Comparison of ENCODE assay signal across 8 cellular contexts in the genomic region with DNA sequence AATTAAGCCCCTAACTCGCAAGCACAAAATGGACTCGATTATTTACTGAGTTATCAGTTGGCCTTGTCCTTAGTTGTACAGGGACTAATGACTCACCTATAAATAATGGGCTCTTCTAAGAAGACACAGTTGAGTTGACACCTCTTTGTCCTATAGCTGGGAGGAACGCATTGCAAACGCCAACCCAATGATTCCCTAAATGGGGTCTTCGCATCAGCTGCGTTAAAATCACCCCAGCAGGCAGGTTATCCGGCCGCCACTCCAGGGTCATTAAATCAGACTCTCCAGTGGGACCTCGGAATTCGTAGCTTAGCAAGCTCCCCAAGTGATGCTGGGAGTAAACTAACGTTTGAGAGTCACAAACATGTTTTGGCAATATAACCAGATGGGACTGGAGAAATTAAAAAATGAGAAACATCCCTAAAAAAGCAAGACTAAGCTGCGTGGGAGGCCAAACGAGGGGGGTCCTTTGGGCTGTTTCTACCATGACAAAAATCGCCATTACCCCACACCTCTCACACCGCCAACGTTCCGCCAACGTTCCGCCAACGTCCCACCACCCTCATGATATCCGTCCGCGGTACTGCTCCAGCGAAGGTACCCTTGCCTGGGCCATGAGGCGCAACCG. TPM values are rescaled to one million over a fixed set of nuclear protein-coding genes. Genes with fewer than 3 reads are reported as not detected.
A peak's percentile ranks its signal among the peaks of the same experiment; 100 is the strongest.
DNase-seq lines count a peak whose midpoint lies in the region; ATAC-seq lines count a peak whose summit lies in the region.

No MANE protein-coding gene starts in this region.

- H3K4me1 Mint-ChIP-seq in activated CD8-positive, alpha-beta memory T cell treated with anti-CD3 and anti-CD28 coated beads, Interleukin-2, amount 10 ng/mL, durations not matched to agents 7 days and 5 days: peaks cover 54% of the 10 kb centered on the region
- H3K4me1 Mint-ChIP-seq in activated T-cell treated with anti-CD3 and anti-CD28 coated beads, Interleukin-2, amount 50 U/mL, for 24 hours (ENCODE audit: low read depth): peaks cover 49% of the 10 kb centered on the region
- peaks cover 53% of the 10 kb centered on the region for H3K4me1 Mint-ChIP-seq in stimulated activated memory B cell treated with anti-CD40 and anti-IgM and Interleukin-4, amounts not matched to agents 10 μg/mL and 1 μg/mL and 100 μg/mL, for 72 hours

- H3K9me3 Mint-ChIP-seq in activated CD8-positive, alpha-beta memory T cell treated with anti-CD3 and anti-CD28 coated beads, Interleukin-2, amount 10 ng/mL, durations not matched to agents 7 days and 5 days (ENCODE audit: low read depth): no peaks in the 10 kb centered on the region
- H3K9me3 Mint-ChIP-seq in activated T-cell treated with anti-CD3 and anti-CD28 coated beads, Interleukin-2, amount 50 U/mL, for 24 hours: no peaks in the 10 kb centered on the region
- no peaks in the 10 kb centered on the region for H3K9me3 Mint-ChIP-seq in stimulated activated memory B cell treated with anti-CD40 and anti-IgM and Interleukin-4, amounts not matched to agents 10 μg/mL and 1 μg/mL and 100 μg/mL, for 72 hours

- H3K36me3 Mint-ChIP-seq in activated CD8-positive, alpha-beta memory T cell treated with anti-CD3 and anti-CD28 coated beads, Interleukin-2, amount 10 ng/mL, durations not matched to agents 7 days and 5 days: peaks cover 22% of the 10 kb centered on the region
- peaks cover 60% of the 10 kb centered on the region for H3K36me3 Mint-ChIP-seq in activated T-cell treated with anti-CD3 and anti-CD28 coated beads, Interleukin-2, amount 50 U/mL, for 24 hours (ENCODE audit: low read depth)
- peaks cover 20% of the 10 kb centered on the region for H3K36me3 Mint-ChIP-seq in stimulated activated memory B cell treated with anti-CD40 and anti-IgM and Interleukin-4, amounts not matched to agents 10 μg/mL and 1 μg/mL and 100 μg/mL, for 72 hours

- no peak for DNase-seq in activated CD8-positive, alpha-beta memory T cell treated with anti-CD3 and anti-CD28 coated beads, Interleukin-2, amount 10 ng/mL, durations not matched to agents 7 days and 5 days
- DNase-seq in activated CD8-positive, alpha-beta memory T cell treated with anti-CD3 and anti-CD28 coated beads, Interleukin-2, amount 50 U/mL, for 48 hours: no peak
- no peak for DNase-seq in activated T-cell treated with anti-CD3 and anti-CD28 coated beads, Interleukin-2, amount 50 U/mL, for 24 hours
- DNase-seq in NCI-H446 treated with DMSO at 0.1 percent for 48 hours (lab: John Stamatoyannopoulos, UW): no peak

- H3K4me3 ChIP-seq in iPS-11a (ENCODE audit: low read depth, low read length): peak overlapping the region; percentile 82

- peak overlapping the region; percentile 96 for H3K27ac Mint-ChIP-seq in activated CD8-positive, alpha-beta memory T cell treated with anti-CD3 and anti-CD28 coated beads, Interleukin-2, amount 10 ng/mL, durations not matched to agents 7 days and 5 days
- H3K27ac Mint-ChIP-seq in activated T-cell treated with anti-CD3 and anti-CD28 coated beads, Interleukin-2, amount 50 U/mL, for 24 hours: peak overlapping the region; percentile 98
- peak overlapping the region; percentile 97 for H3K27ac Mint-ChIP-seq in stimulated activated memory B cell treated with anti-CD40 and anti-IgM and Interleukin-4, amounts not matched to agents 10 μg/mL and 1 μg/mL and 100 μg/mL, for 72 hours

- CTCF ChIA-PET in activated CD8-positive, alpha-beta memory T cell treated with anti-CD3 and anti-CD28 coated beads, Interleukin-2, amount 10 ng/mL, durations not matched to agents 7 days and 5 days (lab: Charles Lee): interaction anchor here (0.9 to 10.7 kb wide), 14 partner anchors 11 to 100 kb away, joined by 3 to 99 read pairs (median 12); a partner anchor contains a TSS

- H3K27me3 Mint-ChIP-seq in activated CD8-positive, alpha-beta memory T cell treated with anti-CD3 and anti-CD28 coated beads, Interleukin-2, amount 10 ng/mL, durations not matched to agents 7 days and 5 days: no peaks in the 10 kb centered on the region
- no peaks in the 10 kb centered on the region for H3K27me3 Mint-ChIP-seq in activated T-cell treated with anti-CD3 and anti-CD28 coated beads, Interleukin-2, amount 50 U/mL, for 24 hours
- H3K27me3 Mint-ChIP-seq in stimulated activated memory B cell treated with anti-CD40 and anti-IgM and Interleukin-4, amounts not matched to agents 10 μg/mL and 1 μg/mL and 100 μg/mL, for 72 hours: no peaks in the 10 kb centered on the region

- H3K4me3 Mint-ChIP-seq in activated CD8-positive, alpha-beta memory T cell treated with anti-CD3 and anti-CD28 coated beads, Interleukin-2, amount 10 ng/mL, durations not matched to agents 7 days and 5 days: peak overlapping the region; percentile 98
- peak overlapping the region; percentile 93 for H3K4me3 Mint-ChIP-seq in activated T-cell treated with anti-CD3 and anti-CD28 coated beads, Interleukin-2, amount 50 U/mL, for 24 hours
- H3K4me3 Mint-ChIP-seq in stimulated activated memory B cell treated with anti-CD40 and anti-IgM and Interleukin-4, amounts not matched to agents 10 μg/mL and 1 μg/mL and 100 μg/mL, for 72 hours: peak overlapping the region; percentile 93

- ATAC-seq in activated CD8-positive, alpha-beta memory T cell treated with anti-CD3 and anti-CD28 coated beads, Interleukin-2, amount 10 ng/mL, durations not matched to agents 7 days and 5 days: no peak
- ATAC-seq in stimulated activated memory B cell treated with anti-CD40 and anti-IgM and Interleukin-4, amounts not matched to agents 10 μg/mL and 1 μg/mL and 100 μg/mL, for 72 hours: no peak
- ATAC-seq in HG02852 (IDR thresholded peaks at IDR 0.05; ENCODE audit: unreplicated experiment): no peak
- no peak for ATAC-seq in HG03045 (IDR thresholded peaks at IDR 0.05; ENCODE audit: unreplicated experiment)

RNA-seq across cellular contexts. Expression of a gene that starts 0.9 kb away (rescaled TPM):
- total RNA-seq in activated CD8-positive, alpha-beta memory T cell treated with anti-CD3 and anti-CD28 coated beads, Interleukin-2, amount 10 ng/mL, durations not matched to agents 7 days and 5 days: 10 to 100 TPM; 56.1 to 80.8 TPM

RNA-seq across cellular contexts. Expression of a gene that starts 9.6 kb away (rescaled TPM):
- total RNA-seq in activated CD8-positive, alpha-beta memory T cell treated with anti-CD3 and anti-CD28 coated beads, Interleukin-2, amount 10 ng/mL, durations not matched to agents 7 days and 5 days: 10 to 100 TPM in 1 of 2 experiments, 1 to 10 TPM in 1; 5.4 to 14.1 TPM

RNA-seq across cellular contexts. Expression of a gene that starts 54.1 kb away (rescaled TPM):
- total RNA-seq in activated CD8-positive, alpha-beta memory T cell treated with anti-CD3 and anti-CD28 coated beads, Interleukin-2, amount 10 ng/mL, durations not matched to agents 7 days and 5 days: 10 to 100 TPM; 46.3 to 47.8 TPM
